8 cellular contexts compared by ENCODE assay signal in genomic region chr15:80989110-80989517, GRCh38. TPM values are rescaled to one million over a fixed set of nuclear protein-coding genes. Genes with fewer than 3 reads are reported as not detected.
DNase-seq lines count a peak whose midpoint lies in the region; ATAC-seq and TF ChIP-seq lines count a peak whose summit lies in the region.

No MANE protein-coding gene starts in this region.

- WGBS in esophagus, 2 donors: 0% methylated on average over 7 of the region's 7 CpGs

- H3K27me3 ChIP-seq in AG04450 (ENCODE audit: control insufficient read depth, insufficient read depth, low read length): no peaks in the 10 kb centered on the region
- no peaks in the 10 kb centered on the region for H3K27me3 ChIP-seq in esophagus (ENCODE audit: control insufficient read depth in 1 of 2, insufficient read depth in 2 of 2, low read length in 2 of 2)
- no peaks in the 10 kb centered on the region for H3K27me3 ChIP-seq in osteoblast (ENCODE audit: insufficient read depth, low read length)

- H3K4me3 ChIP-seq in AG04450 (ENCODE audit: low read depth, low read length) (peak overlapping the region; percentile 91), esophagus (ENCODE audit: low read depth in 1 of 2, low read length in 2 of 2) (peak overlapping the region; percentile 93 to 96), osteoblast (ENCODE audit: insufficient read depth, low read length) (peak overlapping the region; percentile 92)

- H3K36me3 ChIP-seq in esophagus (ENCODE audit: control insufficient read depth in 2 of 2, insufficient read depth in 2 of 2, low read length in 1 of 2) (no peaks in the 10 kb centered on the region), osteoblast (ENCODE audit: insufficient read depth, low read length) (no peaks in the 10 kb centered on the region)

- peak overlapping the region; percentile 90 for H2AFZ ChIP-seq in osteoblast (ENCODE audit: low read length)

- H3K4me1 ChIP-seq in esophagus (ENCODE audit: control insufficient read depth in 2 of 2, insufficient read depth in 2 of 2, low read length in 1 of 2): peaks cover 2 to 7% of the 10 kb centered on the region in 2 donors
- H3K4me1 ChIP-seq in osteoblast (ENCODE audit: insufficient read depth, low read length): peaks cover 31% of the 10 kb centered on the region

- peaks cover 24% of the 10 kb centered on the region for H4K20me1 ChIP-seq in osteoblast (ENCODE audit: insufficient read depth, low read length)

- TF ChIP-seq CTCF in AG04450 (IDR thresholded peaks at IDR 0.05; ENCODE audit: low read depth, low read length) (no peak), RWPE1 (conservative IDR thresholded peaks at IDR 0.05; ENCODE audit: low read depth) (no peak), osteoblast (IDR thresholded peaks at IDR 0.05; ENCODE audit: extremely low read depth, low read depth, low read length) (no peak)

- peak overlapping the region; percentile 98 for H3K4me2 ChIP-seq in osteoblast (ENCODE audit: insufficient read depth, low read length)

- H3K27ac ChIP-seq in AG04450 (ENCODE audit: low read depth, low read length) (no peak overlapping the region), RWPE1 (peak overlapping the region; percentile 79), esophagus (ENCODE audit: low read depth in 2 of 2, low read length in 1 of 2) (peak overlapping the region; percentile 90 to 92), osteoblast (ENCODE audit: low read depth, low read length) (peak overlapping the region; percentile 68)

- H3K79me2 ChIP-seq in osteoblast (ENCODE audit: insufficient read depth, low read length): peaks cover 53% of the 10 kb centered on the region

- CTCF ChIA-PET in AG04450 (lab: Charles Lee): no interaction called here
- CTCF ChIA-PET in RWPE1 (lab: Yijun Ruan, JAX): no interaction called here

- POLR2A ChIA-PET in AG04450 (lab: Yijun Ruan, JAX) (no interaction called here), RWPE1 (lab: Yijun Ruan, JAX; ENCODE audit: low non-redundant PET) (interaction anchor here (0.8 kb wide), 1 partner anchor 103 kb away, joined by 3 read pairs; no protein-coding TSS in a partner anchor)

- DNase-seq in AG04450 (ENCODE audit: low read depth, low spot score): no peak
- no peak for DNase-seq in RWPE1 (ENCODE audit: low spot score)
- DNase-seq in osteoblast (ENCODE audit: insufficient read length, low spot score, missing footprints): no peak
- DNase-seq in NCI-H1436 treated with DMSO at 0.1 percent for 48 hours (lab: John Stamatoyannopoulos, UW): no peak
- no peak for DNase-seq in stimulated activated CD4-positive, alpha-beta T cell treated with anti-CD3 and anti-CD28 coated beads, Interleukin-15, amount 100 ng/mL, for 24 hours
- no peak for DNase-seq in superior temporal gyrus (ENCODE audit: extremely low spot score)

- H3K9me3 ChIP-seq in AG04450 (ENCODE audit: control insufficient read depth, insufficient read depth, low read length) (no peaks in the 10 kb centered on the region), esophagus (ENCODE audit: control insufficient read depth in 2 of 2, insufficient read depth in 1 of 2, low read depth in 1 of 2, low read length in 1 of 2) (no peaks in the 10 kb centered on the region), osteoblast (ENCODE audit: low read depth, low read length) (no peaks in the 10 kb centered on the region)

- ATAC-seq in GM21526 (IDR thresholded peaks at IDR 0.05; ENCODE audit: low FRiP score, unreplicated experiment): peak; percentile 19

RNA-seq across cellular contexts. Expression of gene MESD, which starts 0.5 kb away (rescaled TPM):
- polyA plus RNA-seq in AG04450 (2011; rRNA removed) (19.1 and 23.9 TPM in 2 replicates), esophagus (10 to 100 TPM; 11.4 to 14.4 TPM)
- 8.4 and 12.4 TPM in 2 replicates for polyA minus RNA-seq in AG04450 (2011; rRNA and poly(A)+ RNA removed)
- 16.6 and 18.6 TPM in 2 replicates for total RNA-seq in osteoblast

RNA-seq across cellular contexts. Expression of gene TLNRD1, which starts 11.6 kb away (rescaled TPM):
- polyA plus RNA-seq in AG04450 (2011; rRNA removed) (3.5 and 4.1 TPM in 2 replicates), esophagus (1 to 10 TPM; 5.6 to 5.9 TPM)
- 4.1 and 4.2 TPM in 2 replicates for polyA minus RNA-seq in AG04450 (2011; rRNA and poly(A)+ RNA removed)
- 7.1 and 7.6 TPM in 2 replicates for total RNA-seq in osteoblast
